In the genomic region with DNA sequence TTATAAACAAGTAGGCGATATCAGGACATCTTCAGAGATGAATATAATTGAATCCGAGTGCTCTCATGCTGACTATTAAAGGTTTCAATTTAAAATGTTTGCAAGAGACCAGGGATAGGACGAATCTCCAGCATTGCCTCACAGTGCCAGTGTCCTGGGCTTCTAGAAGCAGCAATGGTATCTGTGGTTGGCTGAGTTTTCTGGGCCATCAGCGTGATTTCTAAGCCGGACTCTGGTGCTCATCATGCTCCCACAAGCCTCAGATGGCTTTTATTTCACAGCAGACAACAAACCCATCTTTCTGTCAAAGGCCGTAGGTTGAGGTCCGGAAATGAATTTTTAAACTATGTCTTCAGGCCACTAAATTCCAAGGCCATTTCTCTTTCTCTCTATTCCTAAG, we compare ENCODE assay signal across 27 cellular contexts.
A peak's percentile ranks its signal among the peaks of the same experiment; 100 is the strongest.
DNase-seq lines count a peak whose midpoint lies in the region; ATAC-seq and TF ChIP-seq lines count a peak whose summit lies in the region.
"Had no signal": no experiment of that assay in that cellular context is flagged by ENCODE, and none has a peak within 500 bp of the region (broad histone marks: within the 10 kb centered on the region; RNA-seq: fewer than 3 reads in every experiment).

No MANE protein-coding gene starts in this region.

- POLR2A ChIA-PET in A673 (lab: Charles Lee; ENCODE audit: low non-redundant PET), result no interaction called here

- H3K18ac ChIP-seq in mesendoderm (ENCODE audit: low read length), result peak overlapping the region; percentile 46

- in situ Hi-C loops in mammary epithelial cell (cut with MboI; ENCODE audit: low sequenced_read_pairs in 2 of 2), result no loop called here

- H3K4ac ChIP-seq in mesendoderm (ENCODE audit: low read depth, low read length), result no peak overlapping the region

- H3K4me3 ChIP-seq in breast epithelium (no peak overlapping the region), mammary epithelial cell (replicated peaks in 1 of 3; ENCODE audit: insufficient read depth in 1 of 3, low read depth in 2 of 3, low read length in 3 of 3) (no peak overlapping the region), body of pancreas (no peak overlapping the region), mesendoderm (ENCODE audit: low read length) (no peak overlapping the region), A673 (ENCODE audit: low read depth, low read length, poor library complexity, severe bottlenecking) (no peak overlapping the region)
- H3K4me3 ChIP-seq: adrenal gland, K562, MG63, transverse colon had no signal

- H4K5ac ChIP-seq in mesendoderm (ENCODE audit: low read length), result no peak overlapping the region

- 96% methylated on average over 7 of the region's 7 CpGs for WGBS in mammary epithelial cell (ENCODE audit: low coverage, missing lambda C conversion rate)
- 69 to 80% methylated on average over 7 of the region's 7 CpGs for WGBS in body of pancreas, 2 donors
- no CpG with 5 or more reads among the region's 7 CpGs for WGBS in mesendoderm (ENCODE audit: extremely low coverage, insufficient coverage, low lambda C conversion rate)

- no peaks in the 10 kb centered on the region for H3K79me1 ChIP-seq in mesendoderm (ENCODE audit: low read length)

- H2BK5ac ChIP-seq in mesendoderm (ENCODE audit: low read length), result no peak overlapping the region

- H3K4me1 ChIP-seq in breast epithelium (no peaks in the 10 kb centered on the region), mammary epithelial cell (ENCODE audit: insufficient read depth, low read length) (no peaks in the 10 kb centered on the region), body of pancreas (peaks cover 54% of the 10 kb centered on the region), mesendoderm (ENCODE audit: control insufficient read depth, low read depth, low read length) (peaks cover 3% of the 10 kb centered on the region), A673 (ENCODE audit: insufficient read depth, low read length, poor library complexity, severe bottlenecking) (no peaks in the 10 kb centered on the region)
- H3K4me1 ChIP-seq: foreskin keratinocyte, parathyroid adenoma had no signal

- no peaks in the 10 kb centered on the region for H3K9me3 ChIP-seq in breast epithelium
- H3K9me3 ChIP-seq in mammary epithelial cell (replicated peaks; ENCODE audit: insufficient read depth, low read length), result no peaks in the 10 kb centered on the region
- no peaks in the 10 kb centered on the region for H3K9me3 ChIP-seq in body of pancreas
- no peaks in the 10 kb centered on the region for H3K9me3 ChIP-seq in A673 (ENCODE audit: low read depth, low read length, poor library complexity, severe bottlenecking)
- H3K9me3 ChIP-seq: adrenal gland, MG63, transverse colon had no signal

- TF ChIP-seq POLR2A in breast epithelium (IDR thresholded peaks at IDR 0.05), result no peak
- no peak for TF ChIP-seq POLR2A in body of pancreas (IDR thresholded peaks at IDR 0.05)

- H2AK5ac ChIP-seq in mesendoderm (ENCODE audit: low read length), result no peak overlapping the region

- BruUV-seq in mammary epithelial cell (replicated peaks; lab: Mats Ljungman, UMichigan) (no TSS peak), A673 (replicated peaks; lab: Mats Ljungman, UMichigan) (no TSS peak)

- no peaks in the 10 kb centered on the region for H3K36me3 ChIP-seq in breast epithelium
- H3K36me3 ChIP-seq in mammary epithelial cell (ENCODE audit: insufficient read depth, low read length), result no peaks in the 10 kb centered on the region
- no peaks in the 10 kb centered on the region for H3K36me3 ChIP-seq in body of pancreas (replicated peaks in 1 of 2; ENCODE audit: insufficient read depth in 1 of 2, low read depth in 2 of 2)
- H3K36me3 ChIP-seq in mesendoderm (ENCODE audit: control insufficient read depth, insufficient read depth, low read length), result no peaks in the 10 kb centered on the region
- no peaks in the 10 kb centered on the region for H3K36me3 ChIP-seq in A673 (ENCODE audit: insufficient read depth, low read length, poor library complexity, severe bottlenecking)
- H3K36me3 ChIP-seq: adrenal gland, MG63, transverse colon had no signal

- CTCF ChIA-PET in mammary epithelial cell (lab: Charles Lee; ENCODE audit: low non-redundant PET), result no interaction called here
- CTCF ChIA-PET in A673 (lab: Charles Lee), result no interaction called here

- ATAC-seq in body of pancreas, result no peak
- ATAC-seq: activated CD8-positive, alpha-beta T cell treated with anti-CD3 and anti-CD28 coated beads for 36 hours; foreskin keratinocyte; K562; natural killer cell; stimulated activated naive B cell treated with anti-CD40 and anti-IgM and Interleukin-4, amounts not matched to agents 10 μg/mL and 1 μg/mL and 100 μg/mL, for 72 hours had no signal

- DNase-seq in breast epithelium (ENCODE audit: low spot score in 2 of 2), result no peak
- no peak for DNase-seq in mammary epithelial cell
- DNase-seq in body of pancreas, result no peak
- DNase-seq in mesendoderm, result no peak
- peak in 3 of 49 donors; percentile 3 to 19 (median 12) for DNase-seq in substantia nigra (lab: John Stamatoyannopoulos, UW)
- no peak for DNase-seq in posterior vena cava (ENCODE audit: low spot score)
- no peak for DNase-seq in A673 (ENCODE audit: low spot score)
- no peak for DNase-seq in GM20000 (ENCODE audit: low spot score)
- DNase-seq: 8988T; activated CD4-positive, CD25-positive, alpha-beta regulatory T cell treated with anti-CD3 and anti-CD28 coated beads, Interleukin-2, amount 50 U/mL, for 72 hours; activated CD8-positive, alpha-beta T cell treated with anti-CD3 and anti-CD28 coated beads for 36 hours; activated gamma-delta T cell treated with Interleukin-2 at 50 U/mL for 16 hours; Calu3; effector CD4-positive, alpha-beta T cell; foreskin keratinocyte; mesenchymal stem cell; MG63; natural killer cell; NCI-H1436; NCI-H524 treated with DMSO at 0.1 percent for 48 hours; stimulated activated CD4-positive, alpha-beta T cell treated with anti-CD3 and anti-CD28 coated beads, Interleukin-2, amount 100 ng/mL, for 24 hours; stimulated activated naive B cell treated with anti-CD40 and anti-IgM and Interleukin-4, amounts not matched to agents 10 μg/mL and 1 μg/mL and 100 μg/mL, for 72 hours; SW 1271; transverse colon had no signal

- no peak overlapping the region for H2BK120ac ChIP-seq in mesendoderm (ENCODE audit: low read depth, low read length)

- no peaks in the 10 kb centered on the region for H3K27me3 ChIP-seq in breast epithelium
- no peaks in the 10 kb centered on the region for H3K27me3 ChIP-seq in mammary epithelial cell (ENCODE audit: insufficient read depth, low read length)
- H3K27me3 ChIP-seq in body of pancreas, result no peaks in the 10 kb centered on the region
- H3K27me3 ChIP-seq in mesendoderm (ENCODE audit: insufficient read depth, low read length, poor library complexity), result no peaks in the 10 kb centered on the region
- H3K27me3 ChIP-seq in A673 (replicated peaks; ENCODE audit: insufficient read depth, low read depth, low read length, poor library complexity), result no peaks in the 10 kb centered on the region
- H3K27me3 ChIP-seq: adrenal gland, foreskin keratinocyte, MG63, transverse colon had no signal

- no peaks in the 10 kb centered on the region for H4K20me1 ChIP-seq in mammary epithelial cell (ENCODE audit: insufficient read depth, low read length)

- no peak overlapping the region for H2BK15ac ChIP-seq in mesendoderm (replicated peaks; ENCODE audit: low read depth)

- no peak overlapping the region for H3K4me2 ChIP-seq in mammary epithelial cell (ENCODE audit: insufficient read depth, low read depth, low read length)
- no peak overlapping the region for H3K4me2 ChIP-seq in mesendoderm (ENCODE audit: low read length)

- no peak overlapping the region for H3K56ac ChIP-seq in mesendoderm (ENCODE audit: low read length)

- intact Hi-C loops in breast epithelium (cut with DNase I; ENCODE audit: low total_unique reads) (no loop called here), mammary epithelial cell (cut with micrococcal nuclease) (no loop called here), body of pancreas (cut with DNase I) (no loop called here), posterior vena cava (cut with DNase I) (no loop called here), A673 (cut with micrococcal nuclease; ENCODE audit: unreplicated experiment) (no loop called here)

- H2AFZ ChIP-seq in mammary epithelial cell (ENCODE audit: low read depth, low read length), result no peak overlapping the region
- H2AFZ ChIP-seq: parathyroid adenoma had no signal

- TF ChIP-seq CTCF in breast epithelium (IDR thresholded peaks at IDR 0.05) (no peak), mammary epithelial cell (conservative IDR thresholded peaks at IDR 0.05 in 1 of 2, IDR thresholded peaks at IDR 0.05 in 1 of 2; ENCODE audit: extremely low read depth in 1 of 2, insufficient read depth in 1 of 2, low read depth in 1 of 2, low read length in 2 of 2) (no peak), body of pancreas (IDR thresholded peaks at IDR 0.05) (no peak), A673 (conservative IDR thresholded peaks at IDR 0.05; ENCODE audit: low read depth, low read length) (no peak), GM20000 (IDR thresholded peaks at IDR 0.05; ENCODE audit: extremely low read depth, missing control alignments) (no peak)

- dilution Hi-C loops in mammary epithelial cell (cut with HindIII; ENCODE audit: low sequenced_read_pairs), result no loop called here

- no peaks in the 10 kb centered on the region for H3K79me2 ChIP-seq in mammary epithelial cell (ENCODE audit: insufficient read depth, low read length)
- no peaks in the 10 kb centered on the region for H3K79me2 ChIP-seq in mesendoderm (ENCODE audit: control insufficient read depth, insufficient read depth, low read length)
- H3K79me2 ChIP-seq: parathyroid adenoma had no signal

- H3K9ac ChIP-seq in mammary epithelial cell (ENCODE audit: insufficient read depth, low read length), result no peak overlapping the region
- no peak overlapping the region for H3K9ac ChIP-seq in mesendoderm (ENCODE audit: low read length)
- H3K9ac ChIP-seq: parathyroid adenoma had no signal

- H3K23ac ChIP-seq in mesendoderm (ENCODE audit: low read length), result no peak overlapping the region

- H4K8ac ChIP-seq in mesendoderm (ENCODE audit: low read depth, low read length), result no peak overlapping the region

- H3K27ac ChIP-seq in breast epithelium, result peak overlapping the region; percentile 48 to 70
- H3K27ac ChIP-seq in mammary epithelial cell (ENCODE audit: insufficient read depth, low read depth, low read length), result no peak overlapping the region
- peak overlapping the region in 3 of 4 donors; percentile 76 to 84 (median 78) for H3K27ac ChIP-seq in body of pancreas
- H3K27ac ChIP-seq in mesendoderm (ENCODE audit: low read depth, low read length), result no peak overlapping the region
- peak overlapping the region; percentile 43 for H3K27ac ChIP-seq in substantia nigra (ENCODE audit: low read depth, low read length, poor library complexity, severe bottlenecking)
- H3K27ac ChIP-seq in A673 (ENCODE audit: low read depth, low read length, poor library complexity, severe bottlenecking), result no peak overlapping the region
- H3K27ac ChIP-seq: foreskin keratinocyte had no signal

Comparison
In these comparisons a context has a peak if more than half of its experiments do, and no peak if none do; other contexts are left out.
1. H3K27ac ChIP-seq: peak in breast epithelium (2 of 2), body of pancreas (3 of 4) and substantia nigra (single experiment); none in mammary epithelial cell (single experiment), mesendoderm (single experiment) and A673 (single experiment).